Comparison of ENCODE assay signal across 1 cellular context in genomic region chr22:20319745-20320658, GRCh38.
A peak's percentile ranks its signal among the peaks of the same experiment; 100 is the strongest.
TF ChIP-seq lines count a peak whose summit lies in the region.

TSS of gene DGCR6L (minus strand) at chr22:20320060. CDS start at chr22:20319988, 72 bp downstream.

TF ChIP-seq in K562, 482 proteins besides CTCF, POLR2A, EP300 and RAD21 (continued from another document and continues in another):
- TF ChIP-seq TCF15 (CRISPR knock-in tag; IDR thresholded peaks at IDR 0.05), result peak; percentile 80; the same call in 1 of the 2 replicates
- TF ChIP-seq ZNF586 (CRISPR knock-in tag; conservative IDR thresholded peaks at IDR 0.05), result peak; percentile 72; the same call in 1 of the 2 replicates
- peak; percentile 42 for TF ChIP-seq CBFA2T3 (IDR thresholded peaks at IDR 0.05)
- TF ChIP-seq REST (CRISPR knock-in tag; IDR thresholded peaks at IDR 0.05; ENCODE audit: low read depth), result peak; percentile 77
- 0 out of 2 replicates have a peak, but pooled peaks have one; percentile 45 for TF ChIP-seq ZNF239 (CRISPR knock-in tag; IDR thresholded peaks at IDR 0.05)
- no peak for TF ChIP-seq CUX1 (CRISPR knock-in tag; IDR thresholded peaks at IDR 0.05)
- TF ChIP-seq ZNF707 (CRISPR knock-in tag; conservative IDR thresholded peaks at IDR 0.05), result 0 out of 2 replicates have a peak, but pooled peaks have one; percentile 11
- TF ChIP-seq CHD7 (IDR thresholded peaks at IDR 0.05; ENCODE audit: low read depth, low read length), result no peak
- peak; percentile 87 for TF ChIP-seq PHB (CRISPR knock-in tag; IDR thresholded peaks at IDR 0.05)
- peak; percentile 89 for TF ChIP-seq FIP1L1 (IDR thresholded peaks at IDR 0.05; ENCODE audit: low read depth, low read length, poor library complexity, severe bottlenecking)
- TF ChIP-seq HDAC8 (tag; IDR thresholded peaks at IDR 0.05), result peak; percentile 28; the same call in 1 of the 2 replicates
- TF ChIP-seq PCBP2 (IDR thresholded peaks at IDR 0.05; ENCODE audit: low read depth, low read length, poor library complexity, severe bottlenecking), result no peak
- peak; percentile 52 for TF ChIP-seq XRCC5 (IDR thresholded peaks at IDR 0.05; ENCODE audit: low read depth, low read length)
- TF ChIP-seq POLR3G (IDR thresholded peaks at IDR 0.05; ENCODE audit: extremely low read depth, insufficient read length, insufficient replicate concordance), result no peak
- TF ChIP-seq HLTF (IDR thresholded peaks at IDR 0.05), result no peak; the same call in 1 of the 2 replicates
- no peak for TF ChIP-seq SNIP1 (IDR thresholded peaks at IDR 0.05; ENCODE audit: low read depth)
- no peak for TF ChIP-seq IRF1 (CRISPR knock-in tag; IDR thresholded peaks at IDR 0.05; ENCODE audit: borderline replicate concordance)
- peak; percentile 56; the same call in 1 of the 2 replicates for TF ChIP-seq SMARCC2 (IDR thresholded peaks at IDR 0.05; ENCODE audit: low read depth)
- TF ChIP-seq NR2C1 (IDR thresholded peaks at IDR 0.05), result no peak
- TF ChIP-seq NR2C1 (tag; IDR thresholded peaks at IDR 0.05), result no peak
- TF ChIP-seq AFF1 (IDR thresholded peaks at IDR 0.05; ENCODE audit: low read depth in 1 of 2, partially characterized antibody in 2 of 2), result peak in 1 of 2 experiments; percentile 29
- TF ChIP-seq DACH1 (IDR thresholded peaks at IDR 0.05; ENCODE audit: partially characterized antibody), result peak; percentile 63
- peak; percentile 72; the same call in 1 of the 2 replicates for TF ChIP-seq MITF (IDR thresholded peaks at IDR 0.05)
- no peak for TF ChIP-seq ZNF3 (CRISPR knock-in tag; IDR thresholded peaks at IDR 0.05)
- TF ChIP-seq TGIF2 (CRISPR knock-in tag; IDR thresholded peaks at IDR 0.05), result peak; percentile 47
- TF ChIP-seq ZFX (CRISPR knock-in tag; IDR thresholded peaks at IDR 0.05), result no peak
